In the genomic region with DNA sequence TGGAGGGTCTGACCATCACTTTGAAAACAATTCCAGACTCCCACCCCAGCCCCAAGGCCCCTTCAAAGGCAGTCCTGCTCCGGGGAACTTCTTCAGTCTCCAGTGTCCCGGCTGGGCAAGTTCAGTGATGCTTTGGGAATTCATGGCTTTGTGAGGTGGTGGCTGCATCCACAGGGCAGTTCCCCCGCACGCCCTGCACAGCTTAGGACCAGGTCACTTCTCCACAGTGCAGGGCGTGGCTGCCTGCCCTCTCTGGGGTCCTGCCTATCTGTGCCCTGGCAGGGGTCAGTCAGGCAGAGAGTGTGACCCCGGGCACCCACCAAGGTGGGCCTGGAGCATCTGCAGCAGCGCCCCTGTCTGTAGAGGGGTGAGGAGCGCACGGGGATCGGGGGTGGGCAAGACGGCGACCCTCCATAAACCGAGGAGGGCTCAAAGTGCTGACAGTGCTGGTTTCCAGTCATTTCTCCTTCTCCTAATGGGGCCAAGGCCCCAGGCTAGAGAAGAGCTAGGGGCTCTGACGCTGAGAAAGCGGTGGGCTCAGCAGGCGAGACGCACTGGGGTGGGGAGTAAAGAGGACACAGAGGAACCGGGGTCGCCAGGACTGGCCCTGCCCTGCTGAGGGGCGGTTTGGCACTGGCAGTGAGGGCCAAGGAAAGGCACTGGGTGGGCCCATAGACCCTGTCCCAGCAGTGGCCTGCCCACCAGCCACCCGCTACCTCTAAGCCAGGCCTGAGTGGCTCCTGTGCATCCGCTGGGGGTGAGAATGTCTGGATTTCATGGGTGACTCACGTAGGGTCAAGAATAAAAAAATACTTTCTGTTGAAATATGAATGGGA, we compare ENCODE assay signal across 1 cellular context.
TF ChIP-seq lines count a peak whose summit lies in the region.

No MANE protein-coding gene starts in this region.

TF ChIP-seq in SK-N-SH treated with all-trans-retinoic acid at 6 μM for 48 hours, 23 proteins besides CTCF, POLR2A, EP300 and RAD21 (continued from another document):
- TF ChIP-seq TSHZ2 (CRISPR knock-in tag; IDR thresholded peaks at IDR 0.05) (no peak), ARNTL (CRISPR knock-in tag; IDR thresholded peaks at IDR 0.05; ENCODE audit: borderline replicate concordance, low read depth) (no peak), ESRRG (CRISPR knock-in tag; IDR thresholded peaks at IDR 0.05) (no peak), GLIS3 (CRISPR knock-in tag; IDR thresholded peaks at IDR 0.05) (no peak), ISL1 (CRISPR knock-in tag; IDR thresholded peaks at IDR 0.05) (no peak)
